8 cellular contexts compared by ENCODE assay signal in genomic region chr4:56978750-56979303, GRCh38. TPM values are rescaled to one million over a fixed set of nuclear protein-coding genes. Genes with fewer than 3 reads are reported as not detected.
DNase-seq lines count a peak whose midpoint lies in the region; ATAC-seq and TF ChIP-seq lines count a peak whose summit lies in the region.

Gene POLR2B, plus strand, starts transcription at chr4:56978896. Its CDS starts 90 bp downstream, at chr4:56978986.

- intact Hi-C loops in esophagus muscularis mucosa (cut with DNase I), result no loop called here

- H3K4me1 Mint-ChIP-seq in stimulated activated effector memory CD8-positive, alpha-beta T cell treated with anti-CD3 and anti-CD28 coated beads, Interleukin-12 subunit alpha, Interleukin-12 subunit beta, amount 100 ng/mL, for 72 hours, result peaks cover 55% of the 10 kb centered on the region

- WGBS in esophagus muscularis mucosa, result under 1% methylated on average over 35 of the region's 37 CpGs

- peak; percentile 97 for DNase-seq in DMS53 (lab: John Stamatoyannopoulos, UW)
- peak; percentile 93 for DNase-seq in KBM-7
- DNase-seq in Peyer's patch, result peak; percentile 91 to 97 (median 93)
- DNase-seq in activated T-cell treated with anti-CD3 and anti-CD28 coated beads, Interleukin-2, amount 50 U/mL, for 48 hours, result peak; percentile 93 to 95
- peak; percentile 98 for DNase-seq in esophagus muscularis mucosa (ENCODE audit: extremely low spot score)
- DNase-seq in myocyte (ENCODE audit: low read depth), result peak; percentile 98
- DNase-seq in stimulated activated effector memory CD8-positive, alpha-beta T cell treated with anti-CD3 and anti-CD28 coated beads, Interleukin-12 subunit alpha, Interleukin-12 subunit beta, amount 100 ng/mL, for 72 hours (ENCODE audit: low spot score in 2 of 2), result peak; percentile 77 to 94

- H3K4me3 Mint-ChIP-seq in stimulated activated effector memory CD8-positive, alpha-beta T cell treated with anti-CD3 and anti-CD28 coated beads, Interleukin-12 subunit alpha, Interleukin-12 subunit beta, amount 100 ng/mL, for 72 hours, result peak within 1 kb of the TSS; percentile 99

- TF ChIP-seq CTCF in Peyer's patch (IDR thresholded peaks at IDR 0.05) (no peak), esophagus muscularis mucosa (IDR thresholded peaks at IDR 0.05) (no peak)

- H3K9me3 Mint-ChIP-seq in stimulated activated effector memory CD8-positive, alpha-beta T cell treated with anti-CD3 and anti-CD28 coated beads, Interleukin-12 subunit alpha, Interleukin-12 subunit beta, amount 100 ng/mL, for 72 hours, result peaks cover under 1% of the 10 kb centered on the region

- H3K36me3 ChIP-seq in Peyer's patch, result peaks cover 0 to 10% (median 0%) of the 10 kb centered on the region in 3 donors
- H3K36me3 ChIP-seq in esophagus muscularis mucosa, result peaks cover under 1 to 24% (median 8%) of the 10 kb centered on the region in 4 donors

- TF ChIP-seq EP300 in esophagus muscularis mucosa (IDR thresholded peaks at IDR 0.05), result no peak

- TF ChIP-seq POLR2A in Peyer's patch (IDR thresholded peaks at IDR 0.05), result peak; percentile 56 to 75
- TF ChIP-seq POLR2A in esophagus muscularis mucosa (IDR thresholded peaks at IDR 0.05; ENCODE audit: low read depth), result peak; percentile 52

- H3K9me3 ChIP-seq in Peyer's patch, result no peaks in the 10 kb centered on the region
- no peaks in the 10 kb centered on the region for H3K9me3 ChIP-seq in esophagus muscularis mucosa

- peak within 1 kb of the TSS; percentile 99 for H3K27ac Mint-ChIP-seq in stimulated activated effector memory CD8-positive, alpha-beta T cell treated with anti-CD3 and anti-CD28 coated beads, Interleukin-12 subunit alpha, Interleukin-12 subunit beta, amount 100 ng/mL, for 72 hours

- no peaks in the 10 kb centered on the region for H3K27me3 ChIP-seq in Peyer's patch
- no peaks in the 10 kb centered on the region for H3K27me3 ChIP-seq in esophagus muscularis mucosa

- H3K36me3 Mint-ChIP-seq in stimulated activated effector memory CD8-positive, alpha-beta T cell treated with anti-CD3 and anti-CD28 coated beads, Interleukin-12 subunit alpha, Interleukin-12 subunit beta, amount 100 ng/mL, for 72 hours, result peaks cover 88% of the 10 kb centered on the region

- H3K27ac ChIP-seq in Peyer's patch (peak within 1 kb of the TSS; percentile 70 to 89 (median 86)), esophagus muscularis mucosa (replicated peaks in 1 of 4) (peak within 1 kb of the TSS; percentile 90 to 94 (median 92))

- in situ Hi-C loops in KBM-7 (cut with MboI; ENCODE audit: low pct_unique_long_range_greater_than_20kb, low sequenced_read_pairs), result no loop called here

- H3K4me3 ChIP-seq in Peyer's patch (peak within 1 kb of the TSS; percentile 64 to 96 (median 81)), esophagus muscularis mucosa (peak within 1 kb of the TSS; percentile 79 to 99 (median 92))

- H3K4me1 ChIP-seq in Peyer's patch (peaks cover 0 to 35% (median 9%) of the 10 kb centered on the region in 4 donors), esophagus muscularis mucosa (peaks cover 53 to 79% (median 70%) of the 10 kb centered on the region in 4 donors)

- peak; percentile 55 for ATAC-seq in GM21717 (IDR thresholded peaks at IDR 0.05; ENCODE audit: unreplicated experiment)
- peak; percentile 65 for ATAC-seq in stimulated activated effector memory CD8-positive, alpha-beta T cell treated with anti-CD3 and anti-CD28 coated beads, Interleukin-12 subunit alpha, Interleukin-12 subunit beta, amount 100 ng/mL, for 72 hours

RNA-seq across cellular contexts. Expression of gene POLR2B, which starts in this region (rescaled TPM):
- total RNA-seq in Peyer's patch, result 100 to 1,000 TPM in 1 of 4 donors, 10 to 100 TPM in 3; 81.5 to 117 (median 87.3) TPM
- 10 to 100 TPM; 58.3 to 95.7 (median 74.0) TPM for total RNA-seq in esophagus muscularis mucosa
- 145 and 171 TPM in 2 replicates for total RNA-seq in myocyte
- 72.0 TPM for polyA plus RNA-seq in myocyte (2012)

Comparison
In these comparisons a context has a peak if more than half of its experiments do, and no peak if none do; other contexts are left out.
1. Peak in every context shown above with its lines: DNase-seq, ATAC-seq, H3K4me3 ChIP-seq and H3K27ac ChIP-seq.